10 cellular contexts compared by ENCODE assay signal in the genomic region with DNA sequence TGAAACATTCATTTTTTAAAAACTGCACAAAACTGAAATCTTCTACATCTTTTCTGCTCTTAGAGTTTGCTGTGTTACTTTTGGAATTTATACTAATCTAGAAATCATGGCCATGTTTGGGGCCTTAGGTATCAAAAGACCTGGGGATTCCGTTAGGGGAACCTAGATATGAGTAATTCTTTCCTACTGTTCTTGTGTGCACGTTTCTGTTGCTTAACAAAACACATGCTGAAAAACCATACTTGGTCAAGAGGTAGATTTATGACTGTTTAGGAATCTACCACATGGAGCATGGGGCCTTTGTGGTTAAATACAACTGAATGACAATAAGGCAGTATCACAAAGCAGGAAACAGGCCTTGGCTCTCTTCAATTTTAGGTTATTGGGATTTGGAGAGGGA.
DNase-seq lines count a peak whose midpoint lies in the region; ATAC-seq, FAIRE-seq and TF ChIP-seq lines count a peak whose summit lies in the region.
"Had no signal": no experiment of that assay in that cellular context is flagged by ENCODE, and none has a peak within 500 bp of the region (broad histone marks: within the 10 kb centered on the region; RNA-seq: fewer than 3 reads in every experiment).

No MANE protein-coding gene starts in this region.

- H3K36me3 ChIP-seq in K562 (ENCODE audit: control insufficient read depth, insufficient read depth, low read length), result no peaks in the 10 kb centered on the region
- H3K36me3 ChIP-seq: tibial artery had no signal

- TF ChIP-seq CTCF in GM10248 (IDR thresholded peaks at IDR 0.05; ENCODE audit: control extremely low read depth, extremely low read depth, low read depth, missing control alignments), result no peak
- no peak for TF ChIP-seq CTCF in K562 (IDR thresholded peaks at IDR 0.05 in 2 of 3, conservative IDR thresholded peaks at IDR 0.05 in 1 of 3; ENCODE audit: insufficient read depth in 2 of 3, low read depth in 1 of 3, low read length in 3 of 3)

- no peak for TF ChIP-seq RAD21 in K562 (CRISPR knock-in tag; conservative IDR thresholded peaks at IDR 0.05 in 1 of 2, IDR thresholded peaks at IDR 0.05 in 1 of 2)

- H2AFZ ChIP-seq in K562 (ENCODE audit: low read depth, low read length), result no peak overlapping the region

- no peak for TF ChIP-seq POLR2A in K562 (conservative IDR thresholded peaks at IDR 0.05)

- H3K9ac ChIP-seq in K562 (ENCODE audit: insufficient read depth in 1 of 2, low read depth in 2 of 2, low read length in 2 of 2), result no peak overlapping the region

- H4K20me1 ChIP-seq in K562 (replicated peaks; ENCODE audit: control insufficient read depth, insufficient read depth, low read length), result no peaks in the 10 kb centered on the region

- H3K9me1 ChIP-seq in K562 (ENCODE audit: control insufficient read depth, insufficient read depth, low read length), result no peaks in the 10 kb centered on the region

- in situ Hi-C loops in K562 (cut with MboI), result no loop called here

- no peak overlapping the region for H3K4me3 ChIP-seq in K562
- H3K4me3 ChIP-seq: tibial artery had no signal

- no peak overlapping the region for H3K27ac ChIP-seq in K562 (ENCODE audit: extremely low read depth, low read depth, low read length)
- H3K27ac ChIP-seq: tibial artery, VCaP had no signal

- POLR2A ChIA-PET in GM10248 (lab: Yijun Ruan, JAX) (no interaction called here), K562 (lab: Yijun Ruan, JAX) (no interaction called here)

- no peaks in the 10 kb centered on the region for H3K27me3 ChIP-seq in K562 (ENCODE audit: control insufficient read depth in 2 of 2, insufficient read depth in 2 of 2, low read length in 2 of 2)
- H3K27me3 ChIP-seq: tibial artery had no signal

- H3K79me2 ChIP-seq in K562 (ENCODE audit: control insufficient read depth, insufficient read depth, low read length), result no peaks in the 10 kb centered on the region

- WGBS in K562 (ENCODE audit: insufficient coverage, low coverage, missing lambda C conversion rate), result 0% methylated on average over 2 of the region's 2 CpGs

- H3K4me1 ChIP-seq in K562 (replicated peaks in 1 of 2; ENCODE audit: control insufficient read depth in 2 of 2, insufficient read depth in 2 of 2, low read length in 2 of 2), result no peaks in the 10 kb centered on the region

- no peaks in the 10 kb centered on the region for H3K9me3 ChIP-seq in K562 (replicated peaks; ENCODE audit: control insufficient read depth, insufficient read depth, low read depth, low read length)
- H3K9me3 ChIP-seq: tibial artery had no signal

- DNase-seq in GM10248 (ENCODE audit: extremely low spot score), result peak; percentile 13
- DNase-seq in K562 (ENCODE audit: extremely low read depth in 1 of 4, low spot score in 3 of 4), result no peak
- no peak for DNase-seq in medulla oblongata (ENCODE audit: extremely low spot score)
- no peak for DNase-seq in iPS-NIHi11 (ENCODE audit: low spot score)
- DNase-seq: tibial artery had no signal

- no peak for FAIRE-seq in K562 (lab: Jason Lieb, UNC)

- no TSS peak for BruUV-seq in K562 (replicated peaks; lab: Mats Ljungman, UMichigan)

- TF ChIP-seq EP300 in K562 (IDR thresholded peaks at IDR 0.05; ENCODE audit: low read length), result no peak

- H3K4me2 ChIP-seq in K562 (ENCODE audit: insufficient read depth, low read length), result no peak overlapping the region

- CTCF ChIA-PET in GM10248 (lab: Yijun Ruan, JAX) (no interaction called here), K562 (lab: Yijun Ruan, JAX; ENCODE audit: low intra/inter-chr PET ratio) (no interaction called here)

- ATAC-seq in GM21390 (IDR thresholded peaks at IDR 0.05; ENCODE audit: unreplicated experiment) (peak; percentile 71), HG03442 (IDR thresholded peaks at IDR 0.05; ENCODE audit: unreplicated experiment) (peak; percentile 93), K562 (no peak), GM18873 (IDR thresholded peaks at IDR 0.05; ENCODE audit: low FRiP score, unreplicated experiment) (no peak), HG02970 (IDR thresholded peaks at IDR 0.05; ENCODE audit: low FRiP score, unreplicated experiment) (no peak)

- intact Hi-C loops in K562 (cut with micrococcal nuclease), result no loop called here

TF ChIP-seq in K562, 482 proteins besides CTCF, POLR2A, EP300 and RAD21 (continues in another document):
- no peak for TF ChIP-seq ZNF124 (CRISPR knock-in tag; IDR thresholded peaks at IDR 0.05)
- no peak for TF ChIP-seq POLR2AphosphoS5 (IDR thresholded peaks at IDR 0.05; ENCODE audit: control insufficient read depth, insufficient read depth, low read depth, low read length)
- TF ChIP-seq, protein P1, sequence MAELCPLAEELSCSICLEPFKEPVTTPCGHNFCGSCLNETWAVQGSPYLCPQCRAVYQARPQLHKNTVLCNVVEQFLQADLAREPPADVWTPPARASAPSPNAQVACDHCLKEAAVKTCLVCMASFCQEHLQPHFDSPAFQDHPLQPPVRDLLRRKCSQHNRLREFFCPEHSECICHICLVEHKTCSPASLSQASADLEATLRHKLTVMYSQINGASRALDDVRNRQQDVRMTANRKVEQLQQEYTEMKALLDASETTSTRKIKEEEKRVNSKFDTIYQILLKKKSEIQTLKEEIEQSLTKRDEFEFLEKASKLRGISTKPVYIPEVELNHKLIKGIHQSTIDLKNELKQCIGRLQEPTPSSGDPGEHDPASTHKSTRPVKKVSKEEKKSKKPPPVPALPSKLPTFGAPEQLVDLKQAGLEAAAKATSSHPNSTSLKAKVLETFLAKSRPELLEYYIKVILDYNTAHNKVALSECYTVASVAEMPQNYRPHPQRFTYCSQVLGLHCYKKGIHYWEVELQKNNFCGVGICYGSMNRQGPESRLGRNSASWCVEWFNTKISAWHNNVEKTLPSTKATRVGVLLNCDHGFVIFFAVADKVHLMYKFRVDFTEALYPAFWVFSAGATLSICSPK (IDR thresholded peaks at IDR 0.05; ENCODE audit: borderline replicate concordance), result no peak
- TF ChIP-seq, protein P2, sequence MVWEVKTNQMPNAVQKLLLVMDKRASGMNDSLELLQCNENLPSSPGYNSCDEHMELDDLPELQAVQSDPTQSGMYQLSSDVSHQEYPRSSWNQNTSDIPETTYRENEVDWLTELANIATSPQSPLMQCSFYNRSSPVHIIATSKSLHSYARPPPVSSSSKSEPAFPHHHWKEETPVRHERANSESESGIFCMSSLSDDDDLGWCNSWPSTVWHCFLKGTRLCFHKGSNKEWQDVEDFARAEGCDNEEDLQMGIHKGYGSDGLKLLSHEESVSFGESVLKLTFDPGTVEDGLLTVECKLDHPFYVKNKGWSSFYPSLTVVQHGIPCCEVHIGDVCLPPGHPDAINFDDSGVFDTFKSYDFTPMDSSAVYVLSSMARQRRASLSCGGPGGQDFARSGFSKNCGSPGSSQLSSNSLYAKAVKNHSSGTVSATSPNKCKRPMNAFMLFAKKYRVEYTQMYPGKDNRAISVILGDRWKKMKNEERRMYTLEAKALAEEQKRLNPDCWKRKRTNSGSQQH (CRISPR knock-in tag; IDR thresholded peaks at IDR 0.05), result no peak
- TF ChIP-seq SIN3A (IDR thresholded peaks at IDR 0.05; ENCODE audit: borderline replicate concordance in 2 of 2, control insufficient read depth in 1 of 2, low read depth in 2 of 2, low read length in 2 of 2), result no peak
- TF ChIP-seq SIN3B (IDR thresholded peaks at IDR 0.05; ENCODE audit: low read depth), result no peak
- no peak for TF ChIP-seq JUND (IDR thresholded peaks at IDR 0.05; ENCODE audit: borderline replicate concordance, low read depth, low read length)
- TF ChIP-seq JUND (tag; IDR thresholded peaks at IDR 0.05; ENCODE audit: borderline replicate concordance, low read depth, low read length), result peak; percentile 38; the same call in 1 of the 3 replicates
- no peak for TF ChIP-seq FUS (optimal IDR thresholded peaks at IDR 0.05; ENCODE audit: low read depth, low read length)
- TF ChIP-seq ZNF3 (CRISPR knock-in tag; IDR thresholded peaks at IDR 0.05), result no peak
- TF ChIP-seq ZNF146 (CRISPR knock-in tag; IDR thresholded peaks at IDR 0.05; ENCODE audit: unreplicated experiment), result no peak
- TF ChIP-seq FOSL1 (tag; conservative IDR thresholded peaks at IDR 0.05), result peak; percentile 62
- TF ChIP-seq, protein P3, sequence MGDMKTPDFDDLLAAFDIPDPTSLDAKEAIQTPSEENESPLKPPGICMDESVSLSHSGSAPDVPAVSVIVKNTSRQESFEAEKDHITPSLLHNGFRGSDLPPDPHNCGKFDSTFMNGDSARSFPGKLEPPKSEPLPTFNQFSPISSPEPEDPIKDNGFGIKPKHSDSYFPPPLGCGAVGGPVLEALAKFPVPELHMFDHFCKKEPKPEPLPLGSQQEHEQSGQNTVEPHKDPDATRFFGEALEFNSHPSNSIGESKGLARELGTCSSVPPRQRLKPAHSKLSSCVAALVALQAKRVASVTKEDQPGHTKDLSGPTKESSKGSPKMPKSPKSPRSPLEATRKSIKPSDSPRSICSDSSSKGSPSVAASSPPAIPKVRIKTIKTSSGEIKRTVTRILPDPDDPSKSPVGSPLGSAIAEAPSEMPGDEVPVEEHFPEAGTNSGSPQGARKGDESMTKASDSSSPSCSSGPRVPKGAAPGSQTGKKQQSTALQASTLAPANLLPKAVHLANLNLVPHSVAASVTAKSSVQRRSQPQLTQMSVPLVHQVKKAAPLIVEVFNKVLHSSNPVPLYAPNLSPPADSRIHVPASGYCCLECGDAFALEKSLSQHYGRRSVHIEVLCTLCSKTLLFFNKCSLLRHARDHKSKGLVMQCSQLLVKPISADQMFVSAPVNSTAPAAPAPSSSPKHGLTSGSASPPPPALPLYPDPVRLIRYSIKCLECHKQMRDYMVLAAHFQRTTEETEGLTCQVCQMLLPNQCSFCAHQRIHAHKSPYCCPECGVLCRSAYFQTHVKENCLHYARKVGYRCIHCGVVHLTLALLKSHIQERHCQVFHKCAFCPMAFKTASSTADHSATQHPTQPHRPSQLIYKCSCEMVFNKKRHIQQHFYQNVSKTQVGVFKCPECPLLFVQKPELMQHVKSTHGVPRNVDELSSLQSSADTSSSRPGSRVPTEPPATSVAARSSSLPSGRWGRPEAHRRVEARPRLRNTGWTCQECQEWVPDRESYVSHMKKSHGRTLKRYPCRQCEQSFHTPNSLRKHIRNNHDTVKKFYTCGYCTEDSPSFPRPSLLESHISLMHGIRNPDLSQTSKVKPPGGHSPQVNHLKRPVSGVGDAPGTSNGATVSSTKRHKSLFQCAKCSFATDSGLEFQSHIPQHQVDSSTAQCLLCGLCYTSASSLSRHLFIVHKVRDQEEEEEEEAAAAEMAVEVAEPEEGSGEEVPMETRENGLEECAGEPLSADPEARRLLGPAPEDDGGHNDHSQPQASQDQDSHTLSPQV (IDR thresholded peaks at IDR 0.05), result no peak

Comparison
In these comparisons a context has a peak if more than half of its experiments do, and no peak if none do; other contexts are left out.
1. ATAC-seq: peak in GM21390 (single experiment) and HG03442 (single experiment); none in K562 (single experiment), GM18873 (single experiment) and HG02970 (single experiment).